26 cellular contexts compared by ENCODE assay signal in genomic region chr3:90033242-90033641, GRCh38.
DNase-seq lines count a peak whose midpoint lies in the region; ATAC-seq and TF ChIP-seq lines count a peak whose summit lies in the region.
"Had no signal": no experiment of that assay in that cellular context is flagged by ENCODE, and none has a peak within 500 bp of the region (broad histone marks: within the 10 kb centered on the region; RNA-seq: fewer than 3 reads in every experiment).

No MANE protein-coding gene starts in this region.

- POLR2A ChIA-PET in CD8-positive, alpha-beta memory T cell (lab: Charles Lee), result no interaction called here

- no peak overlapping the region for H2AK5ac ChIP-seq in mesendoderm (ENCODE audit: low read length)

- H3K79me1 ChIP-seq in mesendoderm (ENCODE audit: low read length), result no peaks in the 10 kb centered on the region

- H3K4me3 Mint-ChIP-seq in CD8-positive, alpha-beta memory T cell, result no peak overlapping the region
- H3K4me3 Mint-ChIP-seq in CD14-positive monocyte, result no peak overlapping the region
- H3K4me3 Mint-ChIP-seq: activated CD4-positive, alpha-beta T cell treated with anti-CD3 and anti-CD28 coated beads for 36 hours; activated CD8-positive, alpha-beta T cell treated with anti-CD3 and anti-CD28 coated beads, Interleukin-2, amount 10 ng/mL, durations not matched to agents 7 days and 5 days; central memory CD8-positive, alpha-beta T cell; stimulated activated memory B cell treated with anti-CD40 and anti-IgM and Interleukin-4, amounts not matched to agents 10 μg/mL and 1 μg/mL and 100 μg/mL, for 72 hours had no signal

- CTCF ChIA-PET in CD8-positive, alpha-beta memory T cell (lab: Charles Lee), result no interaction called here

- WGBS in mesendoderm (ENCODE audit: extremely low coverage, insufficient coverage, low lambda C conversion rate), result no CpG with 5 or more reads among the region's 2 CpGs
- WGBS in spleen, 5 donors, result 73 to 86% (median 81%) methylated on average over 2 of the region's 2 CpGs

- H3K56ac ChIP-seq in mesendoderm (ENCODE audit: low read length), result peak overlapping the region; percentile 35

- peaks cover 2 to 11% (median 8%) of the 10 kb centered on the region in 5 donors for H3K9me3 Mint-ChIP-seq in CD8-positive, alpha-beta memory T cell
- H3K9me3 Mint-ChIP-seq in CD14-positive monocyte, result peaks cover 0 to 6% (median 4%) of the 10 kb centered on the region in 7 donors

- no peak overlapping the region for H4K8ac ChIP-seq in mesendoderm (ENCODE audit: low read depth, low read length)

- H3K23ac ChIP-seq in mesendoderm (ENCODE audit: low read length), result no peak overlapping the region

- no peak overlapping the region for H2BK15ac ChIP-seq in mesendoderm (replicated peaks; ENCODE audit: low read depth)

- H3K27ac ChIP-seq in HUES6 (ENCODE audit: low read depth, low read length) (peak overlapping the region; percentile 3; the same call in 1 of the 2 replicates), mesendoderm (ENCODE audit: low read depth, low read length) (peak overlapping the region; percentile 49), spleen (no peak overlapping the region)
- H3K27ac ChIP-seq in CD8-positive, alpha-beta memory T cell (ENCODE audit: low read depth, low read length), result no peak overlapping the region
- H3K27ac ChIP-seq: body of pancreas, GM23248, KMS-11, prostate gland, transverse colon had no signal

- H3K4ac ChIP-seq in mesendoderm (ENCODE audit: low read depth, low read length), result no peak overlapping the region

- no peak overlapping the region for H2BK5ac ChIP-seq in mesendoderm (ENCODE audit: low read length)

- no peak for ATAC-seq in HG03520 (IDR thresholded peaks at IDR 0.05; ENCODE audit: unreplicated experiment)
- ATAC-seq: activated CD4-positive, alpha-beta T cell treated with anti-CD3 and anti-CD28 coated beads for 36 hours; activated CD8-positive, alpha-beta T cell treated with anti-CD3 and anti-CD28 coated beads, Interleukin-2, amount 10 ng/mL, durations not matched to agents 7 days and 5 days; body of pancreas; left ventricle myocardium superior; stimulated activated memory B cell treated with anti-CD40 and anti-IgM and Interleukin-4, amounts not matched to agents 10 μg/mL and 1 μg/mL and 100 μg/mL, for 72 hours had no signal

- H3K4me1 Mint-ChIP-seq in CD8-positive, alpha-beta memory T cell, result no peaks in the 10 kb centered on the region
- no peaks in the 10 kb centered on the region for H3K4me1 Mint-ChIP-seq in CD14-positive monocyte
- H3K4me1 Mint-ChIP-seq: activated CD4-positive, alpha-beta T cell treated with anti-CD3 and anti-CD28 coated beads for 36 hours; central memory CD8-positive, alpha-beta T cell; stimulated activated memory B cell treated with anti-CD40 and anti-IgM and Interleukin-4, amounts not matched to agents 10 μg/mL and 1 μg/mL and 100 μg/mL, for 72 hours had no signal

- TF ChIP-seq CTCF in CD14-positive monocyte (IDR thresholded peaks at IDR 0.05), result no peak
- no peak for TF ChIP-seq CTCF in spleen (IDR thresholded peaks at IDR 0.05 in 8 of 11, conservative IDR thresholded peaks at IDR 0.05 in 3 of 11)

- H3K36me3 Mint-ChIP-seq in CD8-positive, alpha-beta memory T cell, result peaks cover 0 to 3% (median 0%) of the 10 kb centered on the region in 3 donors
- no peaks in the 10 kb centered on the region for H3K36me3 Mint-ChIP-seq in CD14-positive monocyte
- H3K36me3 Mint-ChIP-seq: stimulated activated memory B cell treated with anti-CD40 and anti-IgM and Interleukin-4, amounts not matched to agents 10 μg/mL and 1 μg/mL and 100 μg/mL, for 72 hours had no signal

- H3K9ac ChIP-seq in HUES6 (ENCODE audit: low read length) (no peak overlapping the region), mesendoderm (ENCODE audit: low read length) (no peak overlapping the region)
- H3K9ac ChIP-seq: GM23248, KMS-11 had no signal

- no peak for TF ChIP-seq POLR2A in spleen (IDR thresholded peaks at IDR 0.05)

- H3K4me3 ChIP-seq in HUES6 (ENCODE audit: low read depth, low read length), result no peak overlapping the region
- no peak overlapping the region for H3K4me3 ChIP-seq in mesendoderm (ENCODE audit: low read length)
- no peak overlapping the region for H3K4me3 ChIP-seq in CD8-positive, alpha-beta memory T cell (ENCODE audit: low read length)
- no peak overlapping the region for H3K4me3 ChIP-seq in spleen
- H3K4me3 ChIP-seq: body of pancreas, GM23248, prostate gland, transverse colon had no signal

- DNase-seq in DMS 273 treated with DMSO at 0.1 percent for 48 hours (lab: John Stamatoyannopoulos, UW) (peak; percentile 32), NCI-H69 (lab: John Stamatoyannopoulos, UW) (peak; percentile 15), mesendoderm (peak; percentile 54), CD14-positive monocyte (ENCODE audit: low spot score) (no peak), spleen (no peak)
- DNase-seq in CD8-positive, alpha-beta memory T cell, result no peak
- DNase-seq: activated CD4-positive, alpha-beta T cell treated with anti-CD3 and anti-CD28 coated beads for 36 hours; activated CD8-positive, alpha-beta T cell treated with anti-CD3 and anti-CD28 coated beads, Interleukin-2, amount 10 ng/mL, durations not matched to agents 7 days and 5 days; activated naive CD4-positive, alpha-beta T cell treated with anti-CD3 and anti-CD28 coated beads, Interleukin-2, amount 50 U/mL, for 16 hours; activated T-cell treated with anti-CD3 and anti-CD28 coated beads for 4 hours; body of pancreas; GF-D8; GM23248; left ventricle myocardium superior; NCI-H187; NCI-H2227 treated with DMSO at 0.1 percent for 48 hours; SIG-M5; SW 1271; transverse colon had no signal

- H3K18ac ChIP-seq in mesendoderm (ENCODE audit: low read length), result peak overlapping the region; percentile 80

- no peak overlapping the region for H2BK120ac ChIP-seq in mesendoderm (ENCODE audit: low read depth, low read length)

- H3K27me3 Mint-ChIP-seq in CD8-positive, alpha-beta memory T cell, result no peaks in the 10 kb centered on the region
- no peaks in the 10 kb centered on the region for H3K27me3 Mint-ChIP-seq in CD14-positive monocyte (ENCODE audit: low read depth in 3 of 3)
- H3K27me3 Mint-ChIP-seq: activated CD4-positive, alpha-beta T cell treated with anti-CD3 and anti-CD28 coated beads for 36 hours; central memory CD8-positive, alpha-beta T cell; stimulated activated memory B cell treated with anti-CD40 and anti-IgM and Interleukin-4, amounts not matched to agents 10 μg/mL and 1 μg/mL and 100 μg/mL, for 72 hours had no signal

- H3K27me3 ChIP-seq in HUES6 (ENCODE audit: control insufficient read depth, insufficient read depth, low read length) (no peaks in the 10 kb centered on the region), mesendoderm (ENCODE audit: insufficient read depth, low read length, poor library complexity) (no peaks in the 10 kb centered on the region), spleen (replicated peaks in 1 of 7) (no peaks in the 10 kb centered on the region)
- no peaks in the 10 kb centered on the region for H3K27me3 ChIP-seq in CD8-positive, alpha-beta memory T cell (ENCODE audit: insufficient read depth, low read length, poor library complexity, severe bottlenecking)
- H3K27me3 ChIP-seq: body of pancreas, transverse colon had no signal

- no peaks in the 10 kb centered on the region for H3K79me2 ChIP-seq in mesendoderm (ENCODE audit: control insufficient read depth, insufficient read depth, low read length)

- H4K5ac ChIP-seq in mesendoderm (ENCODE audit: low read length), result peak overlapping the region; percentile 28

- H3K27ac Mint-ChIP-seq in CD8-positive, alpha-beta memory T cell, result no peak overlapping the region
- no peak overlapping the region for H3K27ac Mint-ChIP-seq in CD14-positive monocyte
- H3K27ac Mint-ChIP-seq: activated CD4-positive, alpha-beta T cell treated with anti-CD3 and anti-CD28 coated beads for 36 hours; activated CD8-positive, alpha-beta T cell treated with anti-CD3 and anti-CD28 coated beads, Interleukin-2, amount 10 ng/mL, durations not matched to agents 7 days and 5 days; activated T-helper 2 cell treated with anti-CD3 and anti-CD28 coated beads, Interferon-gamma antibody, Interleukin-2, Interleukin-4, amounts not matched to agents 10 μg/mL and 5 μg/mL and 100 μg/mL, durations not matched to agents 14 hours and 24 hours and 36 hours; stimulated activated memory B cell treated with anti-CD40 and anti-IgM and Interleukin-4, amounts not matched to agents 10 μg/mL and 1 μg/mL and 100 μg/mL, for 72 hours had no signal

- H3K9me3 ChIP-seq in HUES6 (ENCODE audit: control insufficient read depth, insufficient read depth, low read depth, low read length) (peaks cover 6% of the 10 kb centered on the region; the same call in 1 of the 2 replicates), spleen (peaks cover 0 to 4% (median 0%) of the 10 kb centered on the region in 8 donors)
- no peaks in the 10 kb centered on the region for H3K9me3 ChIP-seq in CD8-positive, alpha-beta memory T cell (ENCODE audit: low read length)
- H3K9me3 ChIP-seq: body of pancreas, prostate gland, transverse colon had no signal

- H3K4me1 ChIP-seq in HUES6 (ENCODE audit: control insufficient read depth, insufficient read depth, low read length), result peaks cover 49% of the 10 kb centered on the region
- H3K4me1 ChIP-seq in mesendoderm (ENCODE audit: control insufficient read depth, low read depth, low read length), result peaks cover 10% of the 10 kb centered on the region
- no peaks in the 10 kb centered on the region for H3K4me1 ChIP-seq in CD8-positive, alpha-beta memory T cell (ENCODE audit: insufficient read depth, low read length)
- H3K4me1 ChIP-seq in spleen, result no peaks in the 10 kb centered on the region
- H3K4me1 ChIP-seq: body of pancreas, prostate gland, transverse colon had no signal

- intact Hi-C loops in CD14-positive monocyte (cut with micrococcal nuclease) (no loop called here), spleen (cut with DNase I; ENCODE audit: low total_unique reads) (no loop called here)

- no peak overlapping the region for H3K4me2 ChIP-seq in mesendoderm (ENCODE audit: low read length)
- H3K4me2 ChIP-seq: KMS-11 had no signal

- H3K36me3 ChIP-seq in HUES6 (ENCODE audit: control insufficient read depth, insufficient read depth, low read length) (no peaks in the 10 kb centered on the region), mesendoderm (ENCODE audit: control insufficient read depth, insufficient read depth, low read length) (no peaks in the 10 kb centered on the region), spleen (no peaks in the 10 kb centered on the region)
- no peaks in the 10 kb centered on the region for H3K36me3 ChIP-seq in CD8-positive, alpha-beta memory T cell (ENCODE audit: insufficient read depth, low read length)
- H3K36me3 ChIP-seq: prostate gland, transverse colon had no signal

Comparison
In these comparisons a context has a peak if more than half of its experiments do, and no peak if none do; other contexts are left out.
1. DNase-seq: peak in DMS 273 treated with DMSO at 0.1 percent for 48 hours (single experiment), NCI-H69 (single experiment) and mesendoderm (single experiment); none in CD8-positive, alpha-beta memory T cell (0 of 5), CD14-positive monocyte (single experiment) and spleen (single experiment).
2. H3K27ac ChIP-seq: peak in HUES6 (single experiment) and mesendoderm (single experiment); none in CD8-positive, alpha-beta memory T cell (single experiment) and spleen (0 of 8).